Comparison of ENCODE assay signal across 19 cellular contexts in genomic region chr16:87682852-87683399, GRCh38.
A peak's percentile ranks its signal among the peaks of the same experiment; 100 is the strongest.
DNase-seq lines count a peak whose midpoint lies in the region; ATAC-seq, FAIRE-seq and TF ChIP-seq lines count a peak whose summit lies in the region.
"Had no signal": no experiment of that assay in that cellular context is flagged by ENCODE, and none has a peak within 500 bp of the region (broad histone marks: within the 10 kb centered on the region; RNA-seq: fewer than 3 reads in every experiment).

No MANE protein-coding gene starts in this region.

- H3K79me2 ChIP-seq in GM23338 (replicated peaks; ENCODE audit: insufficient read depth) (no peaks in the 10 kb centered on the region), H1 (ENCODE audit: control insufficient read depth in 1 of 2, insufficient read depth in 2 of 2, low read length in 2 of 2) (no peaks in the 10 kb centered on the region)

- H3F3A ChIP-seq in GM23338 (replicated peaks; ENCODE audit: low read depth) = no peaks in the 10 kb centered on the region

- H3K4me2 ChIP-seq in GM23338 = no peak overlapping the region
- H3K4me2 ChIP-seq in H1 (ENCODE audit: insufficient read depth in 1 of 2, low read depth in 2 of 2, low read length in 2 of 2) = no peak overlapping the region
- no peak overlapping the region for H3K4me2 ChIP-seq in neuronal stem cell (ENCODE audit: insufficient read depth, low read length, poor library complexity, severe bottlenecking)
- H3K4me2 ChIP-seq: A549 had no signal

- H3K9me2 ChIP-seq in GM23338 (ENCODE audit: insufficient read depth) = no peaks in the 10 kb centered on the region

- H3K9me3 Mint-ChIP-seq in GM23338 (no peaks in the 10 kb centered on the region; the same call in 2 of the 3 replicates), progenitor cell of endocrine pancreas (ENCODE audit: low read depth) (no peaks in the 10 kb centered on the region)
- H3K9me3 Mint-ChIP-seq: CD4-positive, alpha-beta T cell; CD8-positive, alpha-beta T cell had no signal

- no peak overlapping the region for H3K23ac ChIP-seq in H1 (ENCODE audit: insufficient read length)
- peak overlapping the region; percentile 65 for H3K23ac ChIP-seq in neuronal stem cell (ENCODE audit: low read depth, low read length, poor library complexity)

- H3K23me2 ChIP-seq in H1 (ENCODE audit: low read depth, low read length) = no peaks in the 10 kb centered on the region

- H3K27ac Mint-ChIP-seq in GM23338 (0 out of 2 replicates have a peak overlapping the region, but pooled peaks have one; percentile 44), progenitor cell of endocrine pancreas (no peak overlapping the region)
- H3K27ac Mint-ChIP-seq: B cell; CD4-positive, alpha-beta T cell; CD8-positive, alpha-beta T cell had no signal

- ATAC-seq in GM23338 = no peak

- H3K79me1 ChIP-seq in H1 (ENCODE audit: low read depth, low read length) (no peaks in the 10 kb centered on the region; the same call in 1 of the 2 replicates), neuronal stem cell (ENCODE audit: low read depth, low read length) (peaks cover 2% of the 10 kb centered on the region)

- H3K4me3 ChIP-seq in GM23338 (no peak overlapping the region), H1 (ENCODE audit: extremely low read depth in 1 of 4, insufficient read depth in 2 of 4, low read depth in 3 of 4, low read length in 4 of 4) (no peak overlapping the region), neuronal stem cell (ENCODE audit: low read length in 2 of 2) (no peak overlapping the region)
- H3K4me3 ChIP-seq: A549; BLaER1 treated with 17β-estradiol and CSF1 and Interleukin-3, amounts not matched to agents 10 nM and 100 nM had no signal

- H4K8ac ChIP-seq in H1 (ENCODE audit: extremely low read depth, insufficient read depth, low read length) (peak overlapping the region; percentile 42; the same call in 1 of the 2 replicates), neuronal stem cell (ENCODE audit: low read depth, low read length) (no peak overlapping the region)

- H3K9ac ChIP-seq in H1 (replicated peaks in 1 of 4; ENCODE audit: extremely low read depth in 1 of 4, low read depth in 3 of 4, low read length in 3 of 4) (no peak overlapping the region), neuronal stem cell (ENCODE audit: low read depth, low read length, poor library complexity) (peak overlapping the region; percentile 44)

- TF ChIP-seq POLR2A in H1 (IDR thresholded peaks at IDR 0.05; ENCODE audit: control extremely low read depth in 1 of 2, low read depth in 2 of 2, low read length in 2 of 2) = no peak
- no peak for TF ChIP-seq POLR2A in GM12892 (IDR thresholded peaks at IDR 0.05; ENCODE audit: low read depth, low read length)

- H4K20me1 ChIP-seq in GM23338 (replicated peaks; ENCODE audit: insufficient read depth) (no peaks in the 10 kb centered on the region; the same call in 1 of the 2 replicates), H1 (replicated peaks in 1 of 2; ENCODE audit: control insufficient read depth in 1 of 2, insufficient read depth in 2 of 2, low read length in 2 of 2) (peaks cover 9 to 12% of the 10 kb centered on the region in 2 experiments)

- H3K36me3 Mint-ChIP-seq in GM23338 (ENCODE audit: low read depth) (peaks cover 3% of the 10 kb centered on the region; the same call in 1 of the 3 replicates), progenitor cell of endocrine pancreas (ENCODE audit: insufficient read depth) (no peaks in the 10 kb centered on the region)
- H3K36me3 Mint-ChIP-seq: CD8-positive, alpha-beta T cell had no signal

- H2BK12ac ChIP-seq in H1 (ENCODE audit: low read depth, low read length) = no peak overlapping the region
- H2BK12ac ChIP-seq in neuronal stem cell (ENCODE audit: low read length) = no peak overlapping the region

- H3K9me3 ChIP-seq in H1 (ENCODE audit: insufficient read depth in 2 of 2, low read depth in 1 of 2, low read length in 1 of 2) = no peaks in the 10 kb centered on the region
- H3K9me3 ChIP-seq in neuronal stem cell (replicated peaks in 1 of 2; ENCODE audit: control insufficient read depth in 2 of 2, insufficient read depth in 1 of 2, low read depth in 1 of 2, low read length in 2 of 2) = no peaks in the 10 kb centered on the region
- H3K9me3 ChIP-seq: A549; BLaER1 treated with 17β-estradiol and CSF1 and Interleukin-3, amounts not matched to agents 10 nM and 100 nM; Caco-2 had no signal

- H2BK15ac ChIP-seq in H1 (ENCODE audit: low read length) = no peak overlapping the region
- no peak overlapping the region for H2BK15ac ChIP-seq in neuronal stem cell (ENCODE audit: low read length)

- H3K14ac ChIP-seq in H1 (ENCODE audit: insufficient read length) (peak overlapping the region; percentile 21), neuronal stem cell (ENCODE audit: low read length) (peak overlapping the region; percentile 71)

- H3K4me1 Mint-ChIP-seq in GM23338 = peaks cover 5% of the 10 kb centered on the region
- no peaks in the 10 kb centered on the region for H3K4me1 Mint-ChIP-seq in progenitor cell of endocrine pancreas (ENCODE audit: low read depth)

- no peak overlapping the region for H3K56ac ChIP-seq in H1 (replicated peaks; ENCODE audit: insufficient read length, low read depth, low read length)

- TF ChIP-seq EP300 in H1 (IDR thresholded peaks at IDR 0.05; ENCODE audit: borderline replicate concordance in 1 of 2, low read depth in 2 of 2, low read length in 2 of 2) = no peak

- FAIRE-seq in H1 (lab: Jason Lieb, UNC) (no peak), GM12892 (lab: Jason Lieb, UNC) (no peak)
- FAIRE-seq: A549, D721Med, G401.6, GM12891 had no signal

- H2AFZ ChIP-seq in GM23338 (no peak overlapping the region), H1 (ENCODE audit: low read length) (no peak overlapping the region), neuronal stem cell (ENCODE audit: low read length) (no peak overlapping the region)

- H3K4me1 ChIP-seq in GM23338 (ENCODE audit: insufficient read depth) = no peaks in the 10 kb centered on the region
- H3K4me1 ChIP-seq in H1 (replicated peaks in 1 of 4; ENCODE audit: control insufficient read depth in 3 of 4, insufficient read depth in 4 of 4, low read length in 3 of 4) = no peaks in the 10 kb centered on the region
- no peaks in the 10 kb centered on the region for H3K4me1 ChIP-seq in neuronal stem cell (ENCODE audit: control insufficient read depth in 2 of 2, insufficient read depth in 1 of 2, low read depth in 1 of 2, low read length in 2 of 2)
- H3K4me1 ChIP-seq: A549, Caco-2 had no signal

- H3K27ac ChIP-seq in GM23338 (ENCODE audit: low read depth) (no peak overlapping the region), H1 (ENCODE audit: low read depth, low read length) (no peak overlapping the region), neuronal stem cell (replicated peaks; ENCODE audit: low read length) (no peak overlapping the region)
- H3K27ac ChIP-seq: A549; BLaER1 treated with 17β-estradiol and CSF1 and Interleukin-3, amounts not matched to agents 10 nM and 100 nM; C4-2B had no signal

- POLR2A ChIA-PET in H1 (lab: Charles Lee; ENCODE audit: partially characterized antibody) = no interaction called here

- H3K27me3 ChIP-seq in GM23338 (ENCODE audit: insufficient read depth) (no peaks in the 10 kb centered on the region), H1 (replicated peaks in 1 of 4; ENCODE audit: control insufficient read depth in 3 of 4, extremely low read depth in 1 of 4, insufficient read depth in 3 of 4, low read length in 3 of 4) (no peaks in the 10 kb centered on the region), neuronal stem cell (ENCODE audit: control insufficient read depth in 3 of 3, insufficient read depth in 3 of 3, low read depth in 1 of 3, low read length in 3 of 3) (no peaks in the 10 kb centered on the region)
- H3K27me3 ChIP-seq: BLaER1 treated with 17β-estradiol and CSF1 and Interleukin-3, amounts not matched to agents 10 nM and 100 nM had no signal

- H2BK5ac ChIP-seq in H1 (ENCODE audit: low read depth, low read length) = no peak overlapping the region
- no peak overlapping the region for H2BK5ac ChIP-seq in neuronal stem cell (ENCODE audit: low read length)

- no peak overlapping the region for H2BK120ac ChIP-seq in H1 (replicated peaks; ENCODE audit: low read depth, low read length)
- H2BK120ac ChIP-seq in neuronal stem cell (ENCODE audit: low read depth, low read length) = no peak overlapping the region

- H3K18ac ChIP-seq in H1 (ENCODE audit: extremely low read depth, low read length) = no peak overlapping the region
- H3K18ac ChIP-seq in neuronal stem cell (ENCODE audit: low read length) = peak overlapping the region; percentile 48

- no peak overlapping the region for H3K4ac ChIP-seq in H1 (replicated peaks; ENCODE audit: insufficient read length, low read depth, low read length)
- no peak overlapping the region for H3K4ac ChIP-seq in neuronal stem cell (ENCODE audit: low read length)

- TF ChIP-seq CTCF in GM23338 (conservative IDR thresholded peaks at IDR 0.05; ENCODE audit: low read depth in 2 of 2) = no peak
- no peak for TF ChIP-seq CTCF in H1 (IDR thresholded peaks at IDR 0.05; ENCODE audit: control extremely low read depth in 1 of 3, insufficient read depth in 1 of 3, low read depth in 1 of 3, low read length in 3 of 3)
- TF ChIP-seq CTCF in progenitor cell of endocrine pancreas (IDR thresholded peaks at IDR 0.05; ENCODE audit: unreplicated experiment) = no peak

- H2AK5ac ChIP-seq in H1 (ENCODE audit: low read depth, low read length) (no peak overlapping the region), neuronal stem cell (ENCODE audit: low read depth, low read length) (peak overlapping the region; percentile 46)

- peak; percentile 54 for DNase-seq in 8988T
- DNase-seq in GM23338 (ENCODE audit: low spot score) = no peak
- DNase-seq in H1 (ENCODE audit: low read depth in 1 of 2, low spot score in 2 of 2) = no peak
- DNase-seq in neuronal stem cell (ENCODE audit: low spot score) = no peak
- DNase-seq in NCI-H1930 (lab: John Stamatoyannopoulos, UW) = no peak
- DNase-seq in GM19238 (ENCODE audit: insufficient read length, low spot score) = no peak
- DNase-seq in progenitor cell of endocrine pancreas (ENCODE audit: low spot score, unreplicated experiment) = no peak
- no peak for DNase-seq in GM12892 (ENCODE audit: insufficient read length)
- DNase-seq: CD4-positive, alpha-beta T cell; CD8-positive, alpha-beta T cell; DMS79 treated with DMSO at 0.1 percent for 48 hours had no signal

- H3K27me3 Mint-ChIP-seq in GM23338 (ENCODE audit: insufficient read depth, low read depth, poor library complexity) = peaks cover 23% of the 10 kb centered on the region
- H3K27me3 Mint-ChIP-seq in progenitor cell of endocrine pancreas = no peaks in the 10 kb centered on the region
- H3K27me3 Mint-ChIP-seq: CD4-positive, alpha-beta T cell had no signal

- H4K91ac ChIP-seq in H1 (replicated peaks; ENCODE audit: insufficient read length, low read length) = no peak overlapping the region
- no peak overlapping the region for H4K91ac ChIP-seq in neuronal stem cell (ENCODE audit: low read depth, low read length, poor library complexity)

- no peak overlapping the region for H3K4me3 Mint-ChIP-seq in GM23338
- H3K4me3 Mint-ChIP-seq in progenitor cell of endocrine pancreas (ENCODE audit: low read depth) = no peak overlapping the region
- H3K4me3 Mint-ChIP-seq: B cell; CD4-positive, alpha-beta T cell; CD8-positive, alpha-beta T cell had no signal

- no peak overlapping the region for H4K5ac ChIP-seq in H1 (ENCODE audit: insufficient read length, low read depth, low read length)

- 93% methylated on average over 18 of the region's 18 CpGs; no CpG with 5 or more reads in 1 of the 2 experiments for WGBS in H1 (ENCODE audit: extremely low coverage in 1 of 2, insufficient coverage in 1 of 2, insufficient read length in 1 of 2, insufficient replicate concordance in 2 of 2, low coverage in 1 of 2, low lambda C conversion rate in 2 of 2, missing lambda C conversion rate in 1 of 2), 2 experiments
- no CpG with 5 or more reads among the region's 18 CpGs for WGBS in neuronal stem cell (ENCODE audit: extremely low coverage in 2 of 2, insufficient read length in 2 of 2, insufficient replicate concordance in 1 of 2), 2 donors

- no peak overlapping the region for H2BK20ac ChIP-seq in H1 (ENCODE audit: low read length)

- no peak for TF ChIP-seq RAD21 in H1 (IDR thresholded peaks at IDR 0.05 in 1 of 2, conservative IDR thresholded peaks at IDR 0.05 in 1 of 2; ENCODE audit: low read depth in 2 of 2, low read length in 2 of 2)

- CTCF ChIA-PET in H1 (lab: Charles Lee; ENCODE audit: partially characterized antibody) = interaction anchor here (1.4 to 3.2 kb wide), 6 partner anchors 8 to 39 kb away, joined by 3 to 16 read pairs (median 6); no protein-coding TSS in a partner anchor

- H3K36me3 ChIP-seq in GM23338 (ENCODE audit: insufficient read depth) = no peaks in the 10 kb centered on the region
- H3K36me3 ChIP-seq in H1 (ENCODE audit: control insufficient read depth in 2 of 4, insufficient read depth in 4 of 4, low read length in 3 of 4) = no peaks in the 10 kb centered on the region; a peak in 1 of 8 replicates
- H3K36me3 ChIP-seq in neuronal stem cell (replicated peaks in 1 of 2; ENCODE audit: control insufficient read depth in 2 of 2, insufficient read depth in 2 of 2, low read length in 2 of 2) = peaks cover 0 to 4% of the 10 kb centered on the region in 2 donors
- H3K36me3 ChIP-seq: BLaER1 treated with 17β-estradiol and CSF1 and Interleukin-3, amounts not matched to agents 10 nM and 100 nM had no signal
